In genomic region chr19:43662487-43662886, GRCh38 we compare ENCODE assay signal across 8 cellular contexts. TPM values are rescaled to one million over a fixed set of nuclear protein-coding genes. Genes with fewer than 3 reads are reported as not detected.
DNase-seq lines count a peak whose midpoint lies in the region; ATAC-seq and TF ChIP-seq lines count a peak whose summit lies in the region.
"Had no signal": no experiment of that assay in that cellular context is flagged by ENCODE, and none has a peak within 500 bp of the region (broad histone marks: within the 10 kb centered on the region; RNA-seq: fewer than 3 reads in every experiment).

No MANE protein-coding gene starts in this region.

- no peak for TF ChIP-seq EP300 in sigmoid colon (IDR thresholded peaks at IDR 0.05)

- no peaks in the 10 kb centered on the region for H3K9me2 ChIP-seq in PC-9 (ENCODE audit: insufficient read depth)

- TF ChIP-seq CTCF in PC-9 (conservative IDR thresholded peaks at IDR 0.05): peak; percentile 45; the same call in 1 of the 2 replicates
- TF ChIP-seq CTCF in sigmoid colon (IDR thresholded peaks at IDR 0.05): no peak
- TF ChIP-seq CTCF in tibial artery (IDR thresholded peaks at IDR 0.05): no peak

- no peak for ATAC-seq in HG03045 (IDR thresholded peaks at IDR 0.05; ENCODE audit: unreplicated experiment)

- H3K27ac ChIP-seq in PC-9 (no peak overlapping the region), sigmoid colon (no peak overlapping the region), tibial artery (no peak overlapping the region)

- BruUV-seq in PC-9 (replicated peaks; lab: Mats Ljungman, UMichigan): no TSS peak

- H3K79me2 ChIP-seq in PC-9 (ENCODE audit: low read depth): peaks cover 12% of the 10 kb centered on the region

- H3K9me3 ChIP-seq in PC-9 (ENCODE audit: insufficient read depth, low read depth): no peaks in the 10 kb centered on the region
- H3K9me3 ChIP-seq in sigmoid colon: peaks cover 0 to 3% (median 0%) of the 10 kb centered on the region in 4 donors
- H3K9me3 ChIP-seq in tibial artery: peaks cover 0 to 4% (median 0%) of the 10 kb centered on the region in 3 donors

- TF ChIP-seq POLR2A in sigmoid colon (IDR thresholded peaks at IDR 0.05): no peak

- CTCF ChIA-PET in PC-9 (lab: Charles Lee): interaction anchor here (0.5 to 1.0 kb wide), 7 partner anchors 56 to 116 kb away, joined by 3 to 8 read pairs (median 5); no protein-coding TSS in a partner anchor

- H2AFZ ChIP-seq in PC-9: no peak overlapping the region

- H3K4me3 ChIP-seq in PC-9: no peak overlapping the region
- H3K4me3 ChIP-seq in sigmoid colon: no peak overlapping the region
- H3K4me3 ChIP-seq in tibial artery: no peak overlapping the region

- H3K4me1 ChIP-seq in PC-9 (replicated peaks; ENCODE audit: insufficient read depth): peaks cover under 1% of the 10 kb centered on the region; the same call in 1 of the 2 replicates
- H3K4me1 ChIP-seq in sigmoid colon: peaks cover 0 to 3% (median 2%) of the 10 kb centered on the region in 4 donors
- H3K4me1 ChIP-seq in tibial artery: peaks cover 0 to 3% (median 2%) of the 10 kb centered on the region in 4 donors

- H3F3A ChIP-seq in PC-9 (ENCODE audit: insufficient read depth, low read depth): peaks cover 2% of the 10 kb centered on the region; the same call in 1 of the 2 replicates

- H3K4me2 ChIP-seq in PC-9: no peak overlapping the region

- WGBS in sigmoid colon, 2 donors: 92 to 94% methylated on average over 6 of the region's 6 CpGs

- POLR2A ChIA-PET in PC-9 (lab: Charles Lee; ENCODE audit: unreplicated experiment): interaction anchor here (0.6 kb wide), 1 partner anchor 158 kb away, joined by 3 read pairs; the partner anchor contains the start of gene PHLDB3

- H3K27me3 ChIP-seq in PC-9 (ENCODE audit: insufficient read depth, low read depth) (no peaks in the 10 kb centered on the region), sigmoid colon (no peaks in the 10 kb centered on the region), tibial artery (no peaks in the 10 kb centered on the region)

- H4K20me1 ChIP-seq in PC-9 (ENCODE audit: insufficient read depth): peaks cover 19% of the 10 kb centered on the region

- DNase-seq in D341Med (ENCODE audit: low spot score) (peak; percentile 50), PC-9 (no peak), iPS-NIHi11 (ENCODE audit: low spot score) (peak; percentile 50), sigmoid colon (no peak), tibial artery (no peak)

- intact Hi-C loops in PC-9 (cut with micrococcal nuclease; ENCODE audit: unreplicated experiment) (no loop called here), sigmoid colon (cut with DNase I) (no loop called here), tibial artery (cut with DNase I; ENCODE audit: low total_unique reads) (no loop called here)

- H3K36me3 ChIP-seq in PC-9 (ENCODE audit: low read depth) (peaks cover 44% of the 10 kb centered on the region), sigmoid colon (no peaks in the 10 kb centered on the region), tibial artery (peaks cover 6 to 32% (median 20%) of the 10 kb centered on the region in 3 donors)

RNA-seq across cellular contexts. Expression of gene PLAUR, which starts 7.5 kb away (rescaled TPM):
- total RNA-seq in PC-9 (2021) (35.2 and 53.6 TPM in 2 replicates), sigmoid colon (10 to 100 TPM in 2 of 4 donors, 1 to 10 TPM in 2; 3.2 to 15.5 (median 9.8) TPM)
- 10 to 100 TPM; 18.6 to 69.2 (median 53.9) TPM for polyA plus RNA-seq in sigmoid colon

RNA-seq across cellular contexts. Expression of gene CADM4, which starts 22.8 kb away (rescaled TPM):
- total RNA-seq in PC-9 (2021) (68.3 and 71.1 TPM in 2 replicates), sigmoid colon (10 to 100 TPM; 16.4 to 21.7 (median 19.7) TPM)
- polyA plus RNA-seq in sigmoid colon: 1 to 10 TPM in 2 of 3 donors, under 1 TPM in 1; 0.92 to 5.7 (median 1.2) TPM

RNA-seq across cellular contexts. Expression of gene ZNF428, which starts 43.1 kb away (rescaled TPM):
- 46.6 and 61.1 TPM in 2 replicates for total RNA-seq in PC-9 (2021)
- total RNA-seq in sigmoid colon: 10 to 100 TPM; 22.5 to 39.6 (median 35.6) TPM
- 10 to 100 TPM; 18.0 to 40.2 (median 33.6) TPM for polyA plus RNA-seq in sigmoid colon

RNA-seq across cellular contexts. Expression of gene SRRM5, which starts 50.6 kb away (rescaled TPM):
- total RNA-seq in PC-9 (2021): 0.37 and 0.60 TPM in 2 replicates
- 1 to 10 TPM in 1 of 4 donors, under 1 TPM in 2, not detected in 1; 0.27 to 1.1 (median 0.36) TPM for total RNA-seq in sigmoid colon
- under 1 TPM in 1 of 3 donors, not detected in 2; 0.66 TPM for polyA plus RNA-seq in sigmoid colon
- total RNA-seq: frontal cortex had no signal

RNA-seq across cellular contexts. Expression of gene IRGC, which starts 53.4 kb away (rescaled TPM):
- total RNA-seq in PC-9 (2021): not detected in 2 replicates
- total RNA-seq in sigmoid colon: not detected
- polyA plus RNA-seq in sigmoid colon: not detected
- total RNA-seq: frontal cortex, NCI-H460 had no signal

Comparison
In these comparisons a context has a peak if more than half of its experiments do, and no peak if none do; other contexts are left out.
1. DNase-seq: peak in D341Med (single experiment) and iPS-NIHi11 (single experiment); none in PC-9 (0 of 2), sigmoid colon (single experiment) and tibial artery (0 of 2).